In genomic region chrX:122625239-122625638, GRCh38 we compare ENCODE assay signal across 15 cellular contexts.
"Had no signal": no experiment of that assay in that cellular context is flagged by ENCODE, and none has a peak within 500 bp of the region (broad histone marks: within the 10 kb centered on the region; RNA-seq: fewer than 3 reads in every experiment).

No MANE protein-coding gene starts in this region.

- H3K27ac Mint-ChIP-seq: activated B cell treated with CpG ODN at 0.5 μM for 24 hours; activated CD4-positive, alpha-beta memory T cell treated with anti-CD3 and anti-CD28 coated beads, Interleukin-2, amount 10 ng/mL, durations not matched to agents 7 days and 5 days; activated CD8-positive, alpha-beta memory T cell treated with anti-CD3 and anti-CD28 coated beads, Interleukin-2, amount 10 ng/mL, durations not matched to agents 7 days and 5 days; activated naive CD8-positive, alpha-beta T cell; effector memory CD8-positive, alpha-beta T cell; natural killer cell treated with Interleukin-12 subunit alpha and Interleukin-12 subunit beta and Interleukin-15 and Interleukin-18, amount 100 ng/mL, for 72 hours; T-helper 2 cell treated with Interferon-gamma antibody and Interleukin-4, amounts not matched to agents 5 μg/mL and 100 μg/mL, for 36 hours had no signal

- H3K9me3 Mint-ChIP-seq: activated CD4-positive, alpha-beta memory T cell treated with anti-CD3 and anti-CD28 coated beads, Interleukin-2, amount 10 ng/mL, durations not matched to agents 7 days and 5 days; effector memory CD8-positive, alpha-beta T cell had no signal

- H3K27ac ChIP-seq: tibial nerve had no signal

- DNase-seq: activated B cell treated with CpG ODN at 0.5 μM for 24 hours; activated CD4-positive, alpha-beta memory T cell treated with anti-CD3 and anti-CD28 coated beads, Interleukin-2, amount 10 ng/mL, durations not matched to agents 7 days and 5 days; activated CD4-positive, alpha-beta T cell treated with anti-CD3 and anti-CD28 coated beads for 4 hours; activated CD8-positive, alpha-beta memory T cell treated with anti-CD3 and anti-CD28 coated beads, Interleukin-2, amount 10 ng/mL, durations not matched to agents 7 days and 5 days; effector memory CD8-positive, alpha-beta T cell; left cardiac atrium; nucleus accumbens; retina; stimulated activated CD4-positive, alpha-beta T cell treated with anti-CD3 and anti-CD28 coated beads, Interleukin-2, amount 100 ng/mL, for 24 hours; stimulated activated naive CD4-positive, alpha-beta T cell treated with Interleukin-2 at 50 U/mL for 16 hours had no signal

- H3K4me1 Mint-ChIP-seq: activated B cell treated with CpG ODN at 0.5 μM for 24 hours; activated CD4-positive, alpha-beta memory T cell treated with anti-CD3 and anti-CD28 coated beads, Interleukin-2, amount 10 ng/mL, durations not matched to agents 7 days and 5 days; activated CD8-positive, alpha-beta memory T cell treated with anti-CD3 and anti-CD28 coated beads, Interleukin-2, amount 10 ng/mL, durations not matched to agents 7 days and 5 days had no signal

- H3K4me3 ChIP-seq: tibial nerve had no signal

- H3K9me3 ChIP-seq: tibial nerve had no signal

- H3K4me3 Mint-ChIP-seq: activated B cell treated with CpG ODN at 0.5 μM for 24 hours; activated CD4-positive, alpha-beta memory T cell treated with anti-CD3 and anti-CD28 coated beads, Interleukin-2, amount 10 ng/mL, durations not matched to agents 7 days and 5 days; activated CD8-positive, alpha-beta memory T cell treated with anti-CD3 and anti-CD28 coated beads, Interleukin-2, amount 10 ng/mL, durations not matched to agents 7 days and 5 days; activated naive CD8-positive, alpha-beta T cell; effector memory CD8-positive, alpha-beta T cell; natural killer cell treated with Interleukin-12 subunit alpha and Interleukin-12 subunit beta and Interleukin-15 and Interleukin-18, amount 100 ng/mL, for 72 hours; T-helper 2 cell treated with Interferon-gamma antibody and Interleukin-4, amounts not matched to agents 5 μg/mL and 100 μg/mL, for 36 hours had no signal

- H3K27me3 ChIP-seq: tibial nerve had no signal

- H3K4me1 ChIP-seq: tibial nerve had no signal

- ATAC-seq: activated CD8-positive, alpha-beta memory T cell treated with anti-CD3 and anti-CD28 coated beads, Interleukin-2, amount 10 ng/mL, durations not matched to agents 7 days and 5 days; effector memory CD8-positive, alpha-beta T cell; left cardiac atrium; natural killer cell treated with Interleukin-12 subunit alpha and Interleukin-12 subunit beta and Interleukin-15 and Interleukin-18, amount 100 ng/mL, for 72 hours had no signal

- H3K27me3 Mint-ChIP-seq: activated B cell treated with CpG ODN at 0.5 μM for 24 hours; activated CD4-positive, alpha-beta memory T cell treated with anti-CD3 and anti-CD28 coated beads, Interleukin-2, amount 10 ng/mL, durations not matched to agents 7 days and 5 days; activated CD8-positive, alpha-beta memory T cell treated with anti-CD3 and anti-CD28 coated beads, Interleukin-2, amount 10 ng/mL, durations not matched to agents 7 days and 5 days; activated naive CD8-positive, alpha-beta T cell; effector memory CD8-positive, alpha-beta T cell had no signal

- FAIRE-seq: urothelium cell line had no signal

- H3K36me3 ChIP-seq: tibial nerve had no signal
